Comparison of ENCODE assay signal across 22 cellular contexts in genomic region chr3:9193633-9194032, GRCh38.
"Had no signal": no experiment of that assay in that cellular context is flagged by ENCODE, and none has a peak within 500 bp of the region (broad histone marks: within the 10 kb centered on the region; RNA-seq: fewer than 3 reads in every experiment).

No MANE protein-coding gene starts in this region.

- H3K4me1 Mint-ChIP-seq: activated naive CD8-positive, alpha-beta T cell treated with anti-CD3 and anti-CD28 coated beads, Interleukin-2, amount 10 ng/mL, durations not matched to agents 7 days and 5 days had no signal

- H3K4me3 Mint-ChIP-seq: activated CD8-positive, alpha-beta T cell treated with anti-CD3 and anti-CD28 coated beads, Interleukin-2, amount 10 ng/mL, durations not matched to agents 7 days and 5 days; activated naive CD8-positive, alpha-beta T cell treated with anti-CD3 and anti-CD28 coated beads, Interleukin-2, amount 10 ng/mL, durations not matched to agents 7 days and 5 days; WTC11 had no signal

- H3K36me3 Mint-ChIP-seq: activated naive CD8-positive, alpha-beta T cell treated with anti-CD3 and anti-CD28 coated beads, Interleukin-2, amount 10 ng/mL, durations not matched to agents 7 days and 5 days; WTC11 had no signal

- H3K27ac Mint-ChIP-seq: activated CD8-positive, alpha-beta T cell treated with anti-CD3 and anti-CD28 coated beads, Interleukin-2, amount 10 ng/mL, durations not matched to agents 7 days and 5 days; activated naive CD8-positive, alpha-beta T cell treated with anti-CD3 and anti-CD28 coated beads, Interleukin-2, amount 10 ng/mL, durations not matched to agents 7 days and 5 days; WTC11 had no signal

- H3K9me3 ChIP-seq: adrenal gland, Peyer's patch, SJSA1 had no signal

- DNase-seq: activated CD4-positive, alpha-beta T cell treated with anti-CD3 and anti-CD28 coated beads for 48 hours; activated CD4-positive, alpha-beta T cell treated with anti-CD3 and anti-CD28 coated beads, Interleukin-2, amount 50 U/mL, for 4 hours; activated CD4-positive, CD25-positive, alpha-beta regulatory T cell treated with anti-CD3 and anti-CD28 coated beads, Interleukin-2, amount 50 U/mL, for 72 hours; activated CD8-positive, alpha-beta memory T cell treated with anti-CD3 and anti-CD28 coated beads, Interleukin-2, amount 50 U/mL, for 48 hours; activated CD8-positive, alpha-beta T cell treated with anti-CD3 and anti-CD28 coated beads, Interleukin-2, amount 10 ng/mL, durations not matched to agents 7 days and 5 days; activated naive CD4-positive, alpha-beta T cell treated with anti-CD3 and anti-CD28 coated beads, Interleukin-2, amount 50 U/mL, for 16 hours; activated naive CD8-positive, alpha-beta T cell treated with anti-CD3 and anti-CD28 coated beads, Interleukin-2, amount 10 ng/mL, durations not matched to agents 7 days and 5 days; activated T-cell treated with anti-CD3 and anti-CD28 coated beads, Interleukin-2, amount 50 U/mL, for 1 hour; adrenal gland; aorta; central memory CD4-positive, alpha-beta T cell; Kasumi-1; NCI-H2029; NCI-H2107; NCI-H510A treated with DMSO at 0.1 percent for 48 hours; NCI-H748 treated with DMSO at 0.1 percent for 48 hours; Peyer's patch; SHP77; SW 1271 had no signal

- ATAC-seq: activated CD8-positive, alpha-beta T cell treated with anti-CD3 and anti-CD28 coated beads, Interleukin-2, amount 10 ng/mL, durations not matched to agents 7 days and 5 days; SK-N-SH treated with all-trans-retinoic acid at 6 μM for 48 hours; WTC11 had no signal
